Comparison of ENCODE assay signal across 25 cellular contexts in genomic region chr2:162992828-162993227, GRCh38.
"Had no signal": no experiment of that assay in that cellular context is flagged by ENCODE, and none has a peak within 500 bp of the region (broad histone marks: within the 10 kb centered on the region; RNA-seq: fewer than 3 reads in every experiment).

No MANE protein-coding gene starts in this region.

- H3K27ac ChIP-seq: coronary artery, esophagus squamous epithelium, ovary, psoas muscle, sigmoid colon, testis, tibial artery, upper lobe of left lung had no signal

- H3K9me3 ChIP-seq: esophagus squamous epithelium, ovary, psoas muscle, sigmoid colon, testis, tibial artery, upper lobe of left lung had no signal

- H3K4me3 ChIP-seq: coronary artery, esophagus squamous epithelium, lung, ovary, psoas muscle, sigmoid colon, testis, tibial artery, upper lobe of left lung had no signal

- ATAC-seq: natural killer cell; psoas muscle; right cardiac atrium; stimulated activated memory B cell treated with anti-CD40 and anti-IgM and Interleukin-4, amounts not matched to agents 10 μg/mL and 1 μg/mL and 100 μg/mL, for 72 hours; stimulated activated naive CD8-positive, alpha-beta T cell treated with anti-CD3 and anti-CD28 coated beads, Interleukin-15, Interleukin-2, amounts not matched to agents 100 U/mL and 50 U/mL, for 24 hours had no signal

- H3K36me3 ChIP-seq: esophagus squamous epithelium, ovary, sigmoid colon, tibial artery, upper lobe of left lung had no signal

- H3K27me3 ChIP-seq: esophagus squamous epithelium, ovary, sigmoid colon, testis, tibial artery, upper lobe of left lung had no signal

- DNase-seq: dermis blood vessel endothelial cell; effector memory CD4-positive, alpha-beta T cell; erythroblast; esophagus squamous epithelium; hypothalamus; immature natural killer cell; islet precursor cell; kidney glomerular epithelial cell; natural killer cell; occipital lobe; ovary; posterior cingulate gyrus; psoas muscle; right cardiac atrium; sigmoid colon; stimulated activated CD4-positive, alpha-beta T cell treated with anti-CD3 and anti-CD28 coated beads, Interleukin-2, amount 100 ng/mL, for 24 hours; stimulated activated CD4-positive, alpha-beta T cell treated with anti-CD3 and anti-CD28 coated beads, Interleukin-4, amount 100 ng/mL, for 24 hours; stimulated activated naive CD8-positive, alpha-beta T cell treated with anti-CD3 and anti-CD28 coated beads, Interleukin-15, Interleukin-2, amounts not matched to agents 100 U/mL and 50 U/mL, for 24 hours; substantia nigra; testis; tibial artery; upper lobe of left lung had no signal

- H3K4me1 ChIP-seq: esophagus squamous epithelium, psoas muscle, sigmoid colon, tibial artery, upper lobe of left lung had no signal
